Comparison of ENCODE assay signal across 32 cellular contexts in the genomic region with DNA sequence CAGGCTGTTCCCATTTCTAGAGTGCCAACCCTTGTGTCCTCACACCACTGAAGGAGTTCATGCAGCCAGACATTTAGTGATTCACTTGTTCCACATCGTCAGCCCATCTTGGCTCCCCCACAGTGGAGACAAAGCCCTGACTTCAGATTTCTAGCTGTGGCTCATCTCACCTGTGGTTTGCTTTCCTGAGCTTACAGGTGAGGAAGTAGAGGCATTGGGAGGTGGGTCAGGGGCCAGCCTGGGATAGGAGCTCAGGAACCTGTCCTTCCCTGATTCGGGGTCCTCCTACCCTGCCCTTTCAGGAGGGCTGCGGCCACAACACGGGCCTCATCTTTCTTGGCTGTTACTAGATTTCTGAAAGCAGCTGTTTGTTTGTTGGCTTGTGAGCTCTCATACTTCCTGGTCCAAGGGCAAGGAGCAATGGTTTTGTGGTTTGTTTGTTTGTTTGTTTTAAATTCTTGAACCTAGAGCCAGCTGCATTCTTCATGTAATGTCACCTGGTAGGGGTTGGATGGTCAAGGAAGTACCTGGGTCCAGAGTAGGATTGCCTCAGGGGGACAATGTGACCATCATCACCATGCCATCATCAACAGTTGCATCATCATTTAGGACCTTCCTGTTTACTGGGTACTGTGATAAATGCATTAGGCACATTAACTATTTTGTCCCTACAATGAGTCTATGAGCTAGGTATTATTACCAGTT. TPM values are rescaled to one million over a fixed set of nuclear protein-coding genes. Genes with fewer than 3 reads are reported as not detected.
DNase-seq lines count a peak whose midpoint lies in the region; ATAC-seq and TF ChIP-seq lines count a peak whose summit lies in the region.
"Had no signal": no experiment of that assay in that cellular context is flagged by ENCODE, and none has a peak within 500 bp of the region (broad histone marks: within the 10 kb centered on the region; RNA-seq: fewer than 3 reads in every experiment).

No MANE protein-coding gene starts in this region.

- H3K4me3 ChIP-seq in esophagus muscularis mucosa (no peak overlapping the region), neuronal stem cell (ENCODE audit: low read length in 2 of 2) (no peak overlapping the region), vagina (no peak overlapping the region)
- H3K4me3 ChIP-seq: breast epithelium, heart left ventricle, prostate gland, thoracic aorta had no signal

- no peak overlapping the region for H3K14ac ChIP-seq in neuronal stem cell (ENCODE audit: low read length)

- H3K4me3 Mint-ChIP-seq in natural killer cell treated with Interleukin-12 subunit alpha and Interleukin-12 subunit beta and Interleukin-15 and Interleukin-18, amount 100 ng/mL, for 72 hours: no peak overlapping the region
- H3K4me3 Mint-ChIP-seq in natural killer cell: no peak overlapping the region
- H3K4me3 Mint-ChIP-seq: activated B cell treated with CpG ODN at 0.5 μM for 24 hours; activated CD4-positive, alpha-beta T cell treated with anti-CD3 and anti-CD28 coated beads, Interleukin-2, amount 10 ng/mL, durations not matched to agents 7 days and 5 days; activated naive CD8-positive, alpha-beta T cell; activated T-cell treated with anti-CD3 and anti-CD28 coated beads, Interleukin-2, amount 50 U/mL, for 24 hours; CD14-positive monocyte had no signal

- H2AFZ ChIP-seq in neuronal stem cell (ENCODE audit: low read length): no peak overlapping the region

- no peaks in the 10 kb centered on the region for H3K79me1 ChIP-seq in neuronal stem cell (ENCODE audit: low read depth, low read length)

- no peak for TF ChIP-seq CTCF in natural killer cell (IDR thresholded peaks at IDR 0.05)
- TF ChIP-seq CTCF in esophagus muscularis mucosa (IDR thresholded peaks at IDR 0.05): no peak
- no peak for TF ChIP-seq CTCF in vagina (IDR thresholded peaks at IDR 0.05)

- peaks cover 18 to 38% of the 10 kb centered on the region in 2 donors for H3K27me3 Mint-ChIP-seq in natural killer cell treated with Interleukin-12 subunit alpha and Interleukin-12 subunit beta and Interleukin-15 and Interleukin-18, amount 100 ng/mL, for 72 hours
- H3K27me3 Mint-ChIP-seq in natural killer cell (ENCODE audit: low read depth in 2 of 2): peaks cover 15 to 32% of the 10 kb centered on the region in 2 donors

- H3K4me1 ChIP-seq in esophagus muscularis mucosa (no peaks in the 10 kb centered on the region), neuronal stem cell (ENCODE audit: control insufficient read depth in 2 of 2, insufficient read depth in 1 of 2, low read depth in 1 of 2, low read length in 2 of 2) (no peaks in the 10 kb centered on the region), vagina (no peaks in the 10 kb centered on the region)
- H3K4me1 ChIP-seq: breast epithelium, prostate gland had no signal

- H3K9me3 ChIP-seq in esophagus muscularis mucosa (peaks cover 0 to 11% (median 7%) of the 10 kb centered on the region in 4 donors), neuronal stem cell (replicated peaks in 1 of 2; ENCODE audit: control insufficient read depth in 2 of 2, insufficient read depth in 1 of 2, low read depth in 1 of 2, low read length in 2 of 2) (peaks cover 4 to 6% of the 10 kb centered on the region in 2 donors), vagina (no peaks in the 10 kb centered on the region)
- H3K9me3 ChIP-seq: prostate gland had no signal

- no peak for TF ChIP-seq EP300 in esophagus muscularis mucosa (IDR thresholded peaks at IDR 0.05)

- H2AK5ac ChIP-seq in neuronal stem cell (ENCODE audit: low read depth, low read length): no peak overlapping the region

- no peaks in the 10 kb centered on the region for H3K4me1 Mint-ChIP-seq in natural killer cell treated with Interleukin-12 subunit alpha and Interleukin-12 subunit beta and Interleukin-15 and Interleukin-18, amount 100 ng/mL, for 72 hours (ENCODE audit: low read depth in 2 of 2)
- H3K4me1 Mint-ChIP-seq in natural killer cell: no peaks in the 10 kb centered on the region
- H3K4me1 Mint-ChIP-seq: activated B cell treated with CpG ODN at 0.5 μM for 24 hours; activated CD4-positive, alpha-beta T cell treated with anti-CD3 and anti-CD28 coated beads, Interleukin-2, amount 10 ng/mL, durations not matched to agents 7 days and 5 days had no signal

- peak overlapping the region; percentile 72 for H3K18ac ChIP-seq in neuronal stem cell (ENCODE audit: low read length)

- peak; percentile 25 for DNase-seq in natural killer cell treated with Interleukin-12 subunit alpha and Interleukin-12 subunit beta and Interleukin-15 and Interleukin-18, amount 100 ng/mL, for 72 hours (ENCODE audit: low spot score)
- DNase-seq in natural killer cell: no peak
- DNase-seq in esophagus muscularis mucosa (ENCODE audit: extremely low spot score): peak; percentile 62
- DNase-seq in neuronal stem cell (ENCODE audit: low spot score): no peak
- DNase-seq in vagina (ENCODE audit: extremely low spot score in 2 of 2): peak; percentile 40 to 79
- no peak for DNase-seq in stimulated activated CD4-positive, alpha-beta T cell treated with anti-CD3 and anti-CD28 coated beads, Interleukin-4, amount 100 ng/mL, for 1 hour
- DNase-seq: 8988T; activated B cell treated with CpG ODN at 0.5 μM for 24 hours; activated effector memory CD4-positive, alpha-beta T cell treated with anti-CD3 and anti-CD28 coated beads, Interleukin-2, amount 50 U/mL, for 16 hours; activated T-cell treated with anti-CD3 and anti-CD28 coated beads, Interleukin-2, amount 50 U/mL, for 24 hours; anterior cingulate cortex; DND-41; GF-D8; heart left ventricle; left cardiac atrium; mammary epithelial cell; NCI-H1092; NCI-H1694; NCI-H446; NCI-H748 treated with DMSO at 0.1 percent for 48 hours; SIG-M5; stimulated activated naive CD4-positive, alpha-beta T cell treated with Interleukin-2 at 50 U/mL for 16 hours had no signal

- peak overlapping the region; percentile 57 for H3K4ac ChIP-seq in neuronal stem cell (ENCODE audit: low read length)

- no peak overlapping the region for H2BK12ac ChIP-seq in neuronal stem cell (ENCODE audit: low read length)

- TF ChIP-seq POLR2A in esophagus muscularis mucosa (IDR thresholded peaks at IDR 0.05; ENCODE audit: low read depth) (no peak), vagina (IDR thresholded peaks at IDR 0.05) (no peak)

- no peak overlapping the region for H3K27ac Mint-ChIP-seq in natural killer cell treated with Interleukin-12 subunit alpha and Interleukin-12 subunit beta and Interleukin-15 and Interleukin-18, amount 100 ng/mL, for 72 hours
- H3K27ac Mint-ChIP-seq in natural killer cell: no peak overlapping the region
- H3K27ac Mint-ChIP-seq: activated B cell treated with CpG ODN at 0.5 μM for 24 hours; activated CD4-positive, alpha-beta T cell treated with anti-CD3 and anti-CD28 coated beads, Interleukin-2, amount 10 ng/mL, durations not matched to agents 7 days and 5 days; activated naive CD8-positive, alpha-beta T cell; activated T-cell treated with anti-CD3 and anti-CD28 coated beads, Interleukin-2, amount 50 U/mL, for 24 hours had no signal

- H3K36me3 ChIP-seq in esophagus muscularis mucosa: no peaks in the 10 kb centered on the region
- no peaks in the 10 kb centered on the region for H3K36me3 ChIP-seq in neuronal stem cell (replicated peaks in 1 of 2; ENCODE audit: control insufficient read depth in 2 of 2, insufficient read depth in 2 of 2, low read length in 2 of 2)
- H3K36me3 ChIP-seq in vagina: no peaks in the 10 kb centered on the region
- H3K36me3 ChIP-seq: breast epithelium, heart left ventricle, prostate gland, thoracic aorta had no signal

- no peak overlapping the region for H4K8ac ChIP-seq in neuronal stem cell (ENCODE audit: low read depth, low read length)

- no peak overlapping the region for H2BK15ac ChIP-seq in neuronal stem cell (ENCODE audit: low read length)

- H2BK120ac ChIP-seq in neuronal stem cell (ENCODE audit: low read depth, low read length): no peak overlapping the region

- H3K23ac ChIP-seq in neuronal stem cell (ENCODE audit: low read depth, low read length, poor library complexity): no peak overlapping the region

- intact Hi-C loops in natural killer cell (cut with micrococcal nuclease) (no loop called here), esophagus muscularis mucosa (cut with DNase I) (no loop called here), vagina (cut with DNase I) (no loop called here)

- no peaks in the 10 kb centered on the region for H3K27me3 ChIP-seq in esophagus muscularis mucosa
- H3K27me3 ChIP-seq in neuronal stem cell (ENCODE audit: control insufficient read depth in 3 of 3, insufficient read depth in 3 of 3, low read depth in 1 of 3, low read length in 3 of 3): no peaks in the 10 kb centered on the region
- no peaks in the 10 kb centered on the region for H3K27me3 ChIP-seq in vagina
- H3K27me3 ChIP-seq: breast epithelium had no signal

- H3K9ac ChIP-seq in neuronal stem cell (ENCODE audit: low read depth, low read length, poor library complexity): no peak overlapping the region

- H3K27ac ChIP-seq in esophagus muscularis mucosa (replicated peaks in 1 of 4) (no peak overlapping the region), neuronal stem cell (replicated peaks; ENCODE audit: low read length) (no peak overlapping the region), vagina (no peak overlapping the region)
- H3K27ac ChIP-seq: breast epithelium, heart left ventricle, thoracic aorta had no signal

- H2BK5ac ChIP-seq in neuronal stem cell (ENCODE audit: low read length): peak overlapping the region; percentile 63

- H3K36me3 Mint-ChIP-seq in natural killer cell treated with Interleukin-12 subunit alpha and Interleukin-12 subunit beta and Interleukin-15 and Interleukin-18, amount 100 ng/mL, for 72 hours: peaks cover 6% of the 10 kb centered on the region
- peaks cover 7% of the 10 kb centered on the region for H3K36me3 Mint-ChIP-seq in natural killer cell
- H3K36me3 Mint-ChIP-seq: CD14-positive monocyte had no signal

- H4K91ac ChIP-seq in neuronal stem cell (ENCODE audit: low read depth, low read length, poor library complexity): no peak overlapping the region

- whole genome bisulfite sequencing in esophagus muscularis mucosa: 93% methylated on average over 4 of the region's 4 CpGs
- WGBS in neuronal stem cell (ENCODE audit: extremely low coverage in 2 of 2, insufficient read length in 2 of 2, insufficient replicate concordance in 1 of 2), 2 donors: no CpG with 5 or more reads among the region's 4 CpGs

- peaks cover 4% of the 10 kb centered on the region for H3K9me3 Mint-ChIP-seq in natural killer cell treated with Interleukin-12 subunit alpha and Interleukin-12 subunit beta and Interleukin-15 and Interleukin-18, amount 100 ng/mL, for 72 hours
- peaks cover 1 to 4% of the 10 kb centered on the region in 2 donors for H3K9me3 Mint-ChIP-seq in natural killer cell

- ATAC-seq in natural killer cell treated with Interleukin-12 subunit alpha and Interleukin-12 subunit beta and Interleukin-15 and Interleukin-18, amount 100 ng/mL, for 72 hours: no peak
- ATAC-seq in natural killer cell (no peak), GM18873 (IDR thresholded peaks at IDR 0.05; ENCODE audit: low FRiP score, unreplicated experiment) (no peak), HG02870 (IDR thresholded peaks at IDR 0.05; ENCODE audit: unreplicated experiment) (no peak)
- ATAC-seq: heart left ventricle, left cardiac atrium had no signal

- no peak overlapping the region for H3K4me2 ChIP-seq in neuronal stem cell (ENCODE audit: insufficient read depth, low read length, poor library complexity, severe bottlenecking)

RNA-seq across cellular contexts. Expression of a gene that starts 14.5 kb away (rescaled TPM):
- total RNA-seq in natural killer cell treated with Interleukin-12 subunit alpha and Interleukin-12 subunit beta and Interleukin-15 and Interleukin-18, amount 100 ng/mL, for 72 hours: not detected
- total RNA-seq in natural killer cell (not detected), esophagus muscularis mucosa (not detected), vagina (not detected)
- polyA plus RNA-seq in neuronal stem cell (2013, experiment 1 of 2): 0.04 TPM
- polyA plus RNA-seq in neuronal stem cell (2013, experiment 2 of 2): 0.06 TPM
- total RNA-seq: activated B cell treated with CpG ODN at 0.5 μM for 24 hours; activated CD4-positive, alpha-beta T cell treated with anti-CD3 and anti-CD28 coated beads, Interleukin-2, amount 10 ng/mL, durations not matched to agents 7 days and 5 days; breast epithelium; epithelial cell of proximal tubule; heart left ventricle; left cardiac atrium; mammary epithelial cell; mucosa of gallbladder; thoracic aorta had no signal
- polyA plus RNA-seq: CD14-positive monocyte, heart left ventricle, mammary epithelial cell had no signal

RNA-seq across cellular contexts. Expression of a gene that starts 27.2 kb away (rescaled TPM):
- not detected for total RNA-seq in natural killer cell treated with Interleukin-12 subunit alpha and Interleukin-12 subunit beta and Interleukin-15 and Interleukin-18, amount 100 ng/mL, for 72 hours
- total RNA-seq in natural killer cell: not detected
- total RNA-seq in esophagus muscularis mucosa: 1 to 10 TPM in 2 of 4 donors, under 1 TPM in 2; 0.34 to 1.7 (median 0.80) TPM
- polyA plus RNA-seq in neuronal stem cell (2013, experiment 1 of 2): 4.7 TPM
- polyA plus RNA-seq in neuronal stem cell (2013, experiment 2 of 2): 4.6 TPM
- total RNA-seq in vagina: 5.2 TPM
- total RNA-seq: activated B cell treated with CpG ODN at 0.5 μM for 24 hours; activated CD4-positive, alpha-beta T cell treated with anti-CD3 and anti-CD28 coated beads, Interleukin-2, amount 10 ng/mL, durations not matched to agents 7 days and 5 days; thoracic aorta had no signal

Comparison
In these comparisons a context has a peak if more than half of its experiments do, and no peak if none do; other contexts are left out.
1. DNase-seq: peak in natural killer cell treated with Interleukin-12 subunit alpha and Interleukin-12 subunit beta and Interleukin-15 and Interleukin-18, amount 100 ng/mL, for 72 hours (single experiment), esophagus muscularis mucosa (single experiment) and vagina (2 of 2); none in natural killer cell (single experiment), neuronal stem cell (single experiment) and stimulated activated CD4-positive, alpha-beta T cell treated with anti-CD3 and anti-CD28 coated beads, Interleukin-4, amount 100 ng/mL, for 1 hour (single experiment).